ENCODE assay signal across 13 cellular contexts in genomic region chr10:76899490-76899889, GRCh38.
"Had no signal": no experiment of that assay in that cellular context is flagged by ENCODE, and none has a peak within 500 bp of the region (broad histone marks: within the 10 kb centered on the region; RNA-seq: fewer than 3 reads in every experiment).

No MANE protein-coding gene starts in this region.

- H3K36me3 Mint-ChIP-seq: activated CD8-positive, alpha-beta memory T cell treated with anti-CD3 and anti-CD28 coated beads, Interleukin-2, amount 10 ng/mL, durations not matched to agents 7 days and 5 days; activated naive CD8-positive, alpha-beta T cell had no signal

- H3K27ac ChIP-seq: breast epithelium, hepatocyte had no signal

- H3K4me3 Mint-ChIP-seq: activated CD8-positive, alpha-beta memory T cell treated with anti-CD3 and anti-CD28 coated beads, Interleukin-2, amount 10 ng/mL, durations not matched to agents 7 days and 5 days; activated naive CD8-positive, alpha-beta T cell; activated T-cell treated with anti-CD3 and anti-CD28 coated beads, Interleukin-2, amount 50 U/mL, for 24 hours; endodermal cell had no signal

- H3K27me3 ChIP-seq: breast epithelium, hepatocyte had no signal

- H3K4me1 ChIP-seq: breast epithelium had no signal

- H3K36me3 ChIP-seq: breast epithelium had no signal

- H3K9me3 ChIP-seq: breast epithelium had no signal

- H3K27me3 Mint-ChIP-seq: activated CD8-positive, alpha-beta memory T cell treated with anti-CD3 and anti-CD28 coated beads, Interleukin-2, amount 10 ng/mL, durations not matched to agents 7 days and 5 days; activated T-cell treated with anti-CD3 and anti-CD28 coated beads, Interleukin-2, amount 50 U/mL, for 24 hours had no signal

- DNase-seq: activated CD4-positive, alpha-beta T cell treated with anti-CD3 and anti-CD28 coated beads for 1 hour; activated CD4-positive, alpha-beta T cell treated with anti-CD3 and anti-CD28 coated beads, Interleukin-2, amount 50 U/mL, for 48 hours; activated CD8-positive, alpha-beta memory T cell treated with anti-CD3 and anti-CD28 coated beads, Interleukin-2, amount 10 ng/mL, durations not matched to agents 7 days and 5 days; activated effector memory CD4-positive, alpha-beta T cell treated with anti-CD3 and anti-CD28 coated beads, Interleukin-2, amount 50 U/mL, for 16 hours; activated T-cell treated with anti-CD3 and anti-CD28 coated beads, Interleukin-2, amount 50 U/mL, for 24 hours; anterior cingulate cortex; endodermal cell; retina; stimulated activated CD4-positive, alpha-beta T cell treated with anti-CD3 and anti-CD28 coated beads, Interleukin-4, amount 100 ng/mL, for 4 hours; T1000 had no signal

- H3K27ac Mint-ChIP-seq: activated CD8-positive, alpha-beta memory T cell treated with anti-CD3 and anti-CD28 coated beads, Interleukin-2, amount 10 ng/mL, durations not matched to agents 7 days and 5 days; activated naive CD8-positive, alpha-beta T cell; activated T-cell treated with anti-CD3 and anti-CD28 coated beads, Interleukin-2, amount 50 U/mL, for 24 hours; endodermal cell had no signal

- H3K4me1 Mint-ChIP-seq: activated CD8-positive, alpha-beta memory T cell treated with anti-CD3 and anti-CD28 coated beads, Interleukin-2, amount 10 ng/mL, durations not matched to agents 7 days and 5 days had no signal

- H3K4me3 ChIP-seq: breast epithelium, hepatocyte had no signal
